In genomic region chr5:117463836-117464235, GRCh38 we compare ENCODE assay signal across 28 cellular contexts.
DNase-seq lines count a peak whose midpoint lies in the region; ATAC-seq and TF ChIP-seq lines count a peak whose summit lies in the region.
"Had no signal": no experiment of that assay in that cellular context is flagged by ENCODE, and none has a peak within 500 bp of the region (broad histone marks: within the 10 kb centered on the region; RNA-seq: fewer than 3 reads in every experiment).

No MANE protein-coding gene starts in this region.

- H3K27ac ChIP-seq in right atrium auricular region, result no peak overlapping the region
- H3K27ac ChIP-seq: coronary artery, ovary, upper lobe of left lung had no signal

- DNase-seq in left ventricle myocardium superior (peak; percentile 10), right atrium auricular region (ENCODE audit: low spot score) (no peak), NCI-H69 (lab: John Stamatoyannopoulos, UW) (peak; percentile 30), fibroblast of pulmonary artery (ENCODE audit: low read depth) (peak; percentile 19), NCI-H2081 (lab: John Stamatoyannopoulos, UW) (no peak), kidney glomerular epithelial cell (lab: John Stamatoyannopoulos, UW) (no peak)
- DNase-seq: ACHN; activated B cell treated with CpG ODN at 0.5 μM for 24 hours; activated CD4-positive, alpha-beta T cell treated with anti-CD3 and anti-CD28 coated beads, Interleukin-2, amount 50 U/mL, for 4 hours; activated naive CD4-positive, alpha-beta T cell treated with Interleukin-2 at 50 U/mL for 16 hours; effector memory CD8-positive, alpha-beta T cell; GDM1; MM.1S; naive thymus-derived CD8-positive, alpha-beta T cell; NCI-H2081 treated with DMSO at 0.1 percent for 48 hours; NCI-H510A treated with DMSO at 0.1 percent for 48 hours; ovary; SHP77; stimulated activated CD4-positive, alpha-beta T cell treated with anti-CD3 and anti-CD28 coated beads, Interleukin-12 subunit alpha, Interleukin-12 subunit beta, amount 100 ng/mL, for 4 hours; stimulated activated CD4-positive, alpha-beta T cell treated with anti-CD3 and anti-CD28 coated beads, Interleukin-4, amount 100 ng/mL, for 24 hours; T1000; upper lobe of left lung had no signal

- no peaks in the 10 kb centered on the region for H3K36me3 ChIP-seq in right atrium auricular region
- H3K36me3 ChIP-seq in skeletal muscle satellite cell (ENCODE audit: insufficient read depth, low read length), result no peaks in the 10 kb centered on the region
- H3K36me3 ChIP-seq: ovary, upper lobe of left lung had no signal

- intact Hi-C loops in left ventricle myocardium superior (cut with micrococcal nuclease), result no loop called here

- peak overlapping the region; percentile 16 for H3K4me2 ChIP-seq in skeletal muscle satellite cell (ENCODE audit: low read length)

- H3K9me3 ChIP-seq in right atrium auricular region (no peaks in the 10 kb centered on the region), skeletal muscle satellite cell (replicated peaks; ENCODE audit: low read length) (no peaks in the 10 kb centered on the region)
- H3K9me3 ChIP-seq: ovary, upper lobe of left lung had no signal

- ATAC-seq in left ventricle myocardium superior (no peak), HG03457 (IDR thresholded peaks at IDR 0.05; ENCODE audit: unreplicated experiment) (no peak)
- ATAC-seq: effector memory CD8-positive, alpha-beta T cell; K562; left lobe of liver; naive thymus-derived CD8-positive, alpha-beta T cell; stimulated activated effector memory CD8-positive, alpha-beta T cell treated with anti-CD3 and anti-CD28 coated beads, Interleukin-12 subunit alpha, Interleukin-12 subunit beta, amount 100 ng/mL, for 72 hours had no signal

- no peaks in the 10 kb centered on the region for H3K27me3 ChIP-seq in right atrium auricular region
- no peaks in the 10 kb centered on the region for H3K27me3 ChIP-seq in skeletal muscle satellite cell (ENCODE audit: control insufficient read depth, insufficient read depth, low read length)
- H3K27me3 ChIP-seq: ovary, upper lobe of left lung had no signal

- H3K4me1 ChIP-seq in right atrium auricular region (no peaks in the 10 kb centered on the region), skeletal muscle satellite cell (ENCODE audit: control insufficient read depth, insufficient read depth, low read length) (peaks cover 5% of the 10 kb centered on the region)
- H3K4me1 ChIP-seq: upper lobe of left lung had no signal

- H3K9ac ChIP-seq in skeletal muscle satellite cell (ENCODE audit: low read depth, low read length), result no peak overlapping the region

- H3K4me3 ChIP-seq in right atrium auricular region, result no peak overlapping the region
- no peak overlapping the region for H3K4me3 ChIP-seq in fibroblast of pulmonary artery (replicated peaks; ENCODE audit: low read depth, low read length)
- H3K4me3 ChIP-seq in skeletal muscle satellite cell (ENCODE audit: low read length), result no peak overlapping the region
- H3K4me3 ChIP-seq: coronary artery, K562, ovary, upper lobe of left lung had no signal

- TF ChIP-seq CTCF in right atrium auricular region (IDR thresholded peaks at IDR 0.05) (no peak), fibroblast of pulmonary artery (IDR thresholded peaks at IDR 0.05; ENCODE audit: low read length, missing control alignments) (no peak)

Comparison
In these comparisons a context has a peak if more than half of its experiments do, and no peak if none do; other contexts are left out.
1. DNase-seq: peak in left ventricle myocardium superior (single experiment), NCI-H69 (single experiment) and fibroblast of pulmonary artery (single experiment); none in right atrium auricular region (single experiment), NCI-H2081 (0 of 2) and kidney glomerular epithelial cell (single experiment).